ENCODE assay signal across 11 cellular contexts in the genomic region with DNA sequence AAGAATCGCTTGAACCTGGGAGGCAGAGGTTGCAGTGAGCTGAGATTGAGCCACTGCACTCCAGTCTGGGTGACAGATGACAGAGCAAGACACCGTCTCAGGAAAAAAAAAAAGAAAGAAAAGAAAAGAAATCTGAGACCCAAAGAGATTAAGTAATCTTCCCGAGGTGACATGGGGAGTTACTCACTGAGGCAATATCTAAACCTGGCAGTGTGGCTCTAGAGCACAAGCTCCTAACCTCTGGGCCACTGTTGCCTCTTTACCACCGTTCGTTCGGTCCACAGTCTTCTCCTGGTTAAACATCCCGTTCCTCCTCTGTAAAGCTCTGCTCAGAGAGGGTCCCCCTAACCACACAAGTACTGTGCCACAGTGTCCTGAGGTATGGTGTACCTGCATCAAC. TPM values are rescaled to one million over a fixed set of nuclear protein-coding genes. Genes with fewer than 3 reads are reported as not detected.
DNase-seq lines count a peak whose midpoint lies in the region; ATAC-seq and TF ChIP-seq lines count a peak whose summit lies in the region.
"Had no signal": no experiment of that assay in that cellular context is flagged by ENCODE, and none has a peak within 500 bp of the region (broad histone marks: within the 10 kb centered on the region; RNA-seq: fewer than 3 reads in every experiment).

No MANE protein-coding gene starts in this region.

- peak overlapping the region; percentile 93 for H3K4me3 Mint-ChIP-seq in GM23338
- H3K4me3 Mint-ChIP-seq in activated naive CD8-positive, alpha-beta T cell treated with anti-CD3 and anti-CD28 coated beads, Interleukin-2, amount 10 ng/mL, durations not matched to agents 7 days and 5 days: peak overlapping the region; percentile 88
- peak overlapping the region; percentile 52 for H3K4me3 Mint-ChIP-seq in memory B cell

- H3K27me3 Mint-ChIP-seq in GM23338 (ENCODE audit: insufficient read depth, low read depth, poor library complexity) (peaks cover 14% of the 10 kb centered on the region), memory B cell (no peaks in the 10 kb centered on the region)
- H3K27me3 Mint-ChIP-seq in activated naive CD8-positive, alpha-beta T cell treated with anti-CD3 and anti-CD28 coated beads, Interleukin-2, amount 10 ng/mL, durations not matched to agents 7 days and 5 days: no peaks in the 10 kb centered on the region

- no peak for TF ChIP-seq EP300 in stomach (IDR thresholded peaks at IDR 0.05)

- H3K79me2 ChIP-seq in GM23338 (replicated peaks; ENCODE audit: insufficient read depth): no peaks in the 10 kb centered on the region; the same call in 1 of the 2 replicates

- no peak for TF ChIP-seq CTCF in A673 (conservative IDR thresholded peaks at IDR 0.05; ENCODE audit: low read depth, low read length)
- TF ChIP-seq CTCF in GM23338 (conservative IDR thresholded peaks at IDR 0.05; ENCODE audit: low read depth in 2 of 2): no peak
- no peak for TF ChIP-seq CTCF in stomach (IDR thresholded peaks at IDR 0.05)

- H3K36me3 ChIP-seq in A673 (ENCODE audit: insufficient read depth, low read length, poor library complexity, severe bottlenecking) (no peaks in the 10 kb centered on the region), GM23338 (ENCODE audit: insufficient read depth) (no peaks in the 10 kb centered on the region), stomach (peaks cover 0 to 18% (median 15%) of the 10 kb centered on the region in 4 donors)
- H3K36me3 ChIP-seq: ovary, uterus had no signal

- 0 out of 2 replicates have a peak, but pooled peaks cover 6% of the 10 kb centered on the region for H3F3A ChIP-seq in GM23338 (replicated peaks; ENCODE audit: low read depth)

- POLR2A ChIA-PET in A673 (lab: Charles Lee; ENCODE audit: low non-redundant PET): no interaction called here
- POLR2A ChIA-PET in activated naive CD8-positive, alpha-beta T cell treated with anti-CD3 and anti-CD28 coated beads, Interleukin-2, amount 10 ng/mL, durations not matched to agents 7 days and 5 days (lab: Charles Lee): interaction anchor here (0.6 to 2.4 kb wide), 6 partner anchors 23 to 1214 kb away, joined by 3 to 12 read pairs (median 3); a partner anchor contains a TSS

- H4K20me1 ChIP-seq in GM23338 (replicated peaks; ENCODE audit: insufficient read depth): no peaks in the 10 kb centered on the region

- H3K27me3 ChIP-seq in A673 (replicated peaks; ENCODE audit: insufficient read depth, low read depth, low read length, poor library complexity): no peaks in the 10 kb centered on the region
- H3K27me3 ChIP-seq in GM23338 (ENCODE audit: insufficient read depth): no peaks in the 10 kb centered on the region
- H3K27me3 ChIP-seq in stomach: no peaks in the 10 kb centered on the region
- H3K27me3 ChIP-seq: ovary, Peyer's patch, uterus had no signal

- DNase-seq in A673 (ENCODE audit: low spot score) (no peak), GM23338 (ENCODE audit: low spot score) (no peak), memory B cell (ENCODE audit: low spot score in 2 of 2) (no peak), C1 segment of cervical spinal cord (lab: John Stamatoyannopoulos, UW) (no peak), stomach (no peak)
- DNase-seq in activated naive CD8-positive, alpha-beta T cell treated with anti-CD3 and anti-CD28 coated beads, Interleukin-2, amount 10 ng/mL, durations not matched to agents 7 days and 5 days: no peak
- DNase-seq: ovary, Peyer's patch, uterus had no signal

- H3K4me1 ChIP-seq in A673 (ENCODE audit: insufficient read depth, low read length, poor library complexity, severe bottlenecking) (peaks cover 12% of the 10 kb centered on the region), GM23338 (ENCODE audit: insufficient read depth) (peaks cover 7% of the 10 kb centered on the region), stomach (peaks cover 0 to 19% (median 13%) of the 10 kb centered on the region in 4 donors)
- H3K4me1 ChIP-seq: uterus had no signal

- H3K4me1 Mint-ChIP-seq in GM23338: peaks cover 3% of the 10 kb centered on the region; the same call in 2 of the 3 replicates
- H3K4me1 Mint-ChIP-seq in activated naive CD8-positive, alpha-beta T cell treated with anti-CD3 and anti-CD28 coated beads, Interleukin-2, amount 10 ng/mL, durations not matched to agents 7 days and 5 days: peaks cover 14% of the 10 kb centered on the region
- H3K4me1 Mint-ChIP-seq in memory B cell: peaks cover 19% of the 10 kb centered on the region

- H3K4me2 ChIP-seq in GM23338: peak overlapping the region; percentile 89; the same call in 1 of the 2 replicates

- WGBS in stomach, 5 donors: 81 to 86% (median 82%) methylated on average over 7 of the region's 7 CpGs

- H3K9me2 ChIP-seq in GM23338 (ENCODE audit: insufficient read depth): no peaks in the 10 kb centered on the region

- no peak for TF ChIP-seq POLR2A in stomach (IDR thresholded peaks at IDR 0.05)

- no TSS peak for BruUV-seq in A673 (replicated peaks; lab: Mats Ljungman, UMichigan)

- no peak overlapping the region for H3K27ac ChIP-seq in A673 (ENCODE audit: low read depth, low read length, poor library complexity, severe bottlenecking)
- H3K27ac ChIP-seq in GM23338 (ENCODE audit: low read depth): no peak overlapping the region
- H3K27ac ChIP-seq in stomach: no peak overlapping the region
- H3K27ac ChIP-seq: ovary, Peyer's patch had no signal

- H3K36me3 Mint-ChIP-seq in GM23338 (ENCODE audit: low read depth) (no peaks in the 10 kb centered on the region), memory B cell (peaks cover 5% of the 10 kb centered on the region)
- peaks cover 5% of the 10 kb centered on the region for H3K36me3 Mint-ChIP-seq in activated naive CD8-positive, alpha-beta T cell treated with anti-CD3 and anti-CD28 coated beads, Interleukin-2, amount 10 ng/mL, durations not matched to agents 7 days and 5 days

- H3K9me3 ChIP-seq in A673 (ENCODE audit: low read depth, low read length, poor library complexity, severe bottlenecking): no peaks in the 10 kb centered on the region
- no peaks in the 10 kb centered on the region for H3K9me3 ChIP-seq in stomach
- H3K9me3 ChIP-seq: ovary, Peyer's patch, uterus had no signal

- intact Hi-C loops in A673 (cut with micrococcal nuclease; ENCODE audit: unreplicated experiment): no loop called here
- intact Hi-C loops in stomach (cut with DNase I; ENCODE audit: low total_unique reads): no loop called here

- CTCF ChIA-PET in A673 (lab: Charles Lee): no interaction called here

- no peak for ATAC-seq in GM23338
- ATAC-seq in activated naive CD8-positive, alpha-beta T cell treated with anti-CD3 and anti-CD28 coated beads, Interleukin-2, amount 10 ng/mL, durations not matched to agents 7 days and 5 days (ENCODE audit: low read depth): no peak
- ATAC-seq in memory B cell (ENCODE audit: low read depth): no peak
- ATAC-seq in HG03135 (IDR thresholded peaks at IDR 0.05; ENCODE audit: unreplicated experiment): no peak
- no peak for ATAC-seq in HG02870 (IDR thresholded peaks at IDR 0.05; ENCODE audit: unreplicated experiment)

- no peaks in the 10 kb centered on the region; the same call in 2 of the 3 replicates for H3K9me3 Mint-ChIP-seq in GM23338
- no peaks in the 10 kb centered on the region for H3K9me3 Mint-ChIP-seq in activated naive CD8-positive, alpha-beta T cell treated with anti-CD3 and anti-CD28 coated beads, Interleukin-2, amount 10 ng/mL, durations not matched to agents 7 days and 5 days
- H3K9me3 Mint-ChIP-seq in memory B cell: no peaks in the 10 kb centered on the region

- peak overlapping the region; percentile 82 for H3K4me3 ChIP-seq in A673 (ENCODE audit: low read depth, low read length, poor library complexity, severe bottlenecking)
- H3K4me3 ChIP-seq in GM23338: peak overlapping the region; percentile 98; the same call in 1 of the 2 replicates
- H3K4me3 ChIP-seq in stomach: peak overlapping the region in 1 of 4 donors; percentile 74

- H2AFZ ChIP-seq in GM23338: no peak overlapping the region

- H3K27ac Mint-ChIP-seq in GM23338: no peak overlapping the region
- no peak overlapping the region for H3K27ac Mint-ChIP-seq in activated naive CD8-positive, alpha-beta T cell treated with anti-CD3 and anti-CD28 coated beads, Interleukin-2, amount 10 ng/mL, durations not matched to agents 7 days and 5 days
- peak overlapping the region; percentile 96 for H3K27ac Mint-ChIP-seq in memory B cell

RNA-seq across cellular contexts. Expression of a gene that starts 1.5 kb away (rescaled TPM):
- 13.9 and 17.1 TPM in 2 replicates for total RNA-seq in A673 (2021)
- total RNA-seq in GM23338 (2014; rRNA removed; shearing (Covaris generic)): 13.7 and 16.9 TPM in 2 replicates
- polyA plus RNA-seq in GM23338 (2016; fragmentation: Nextera tagmentation; extraction: Ambion mirVana): 9.1 and 11.6 TPM in 2 replicates
- total RNA-seq in activated naive CD8-positive, alpha-beta T cell treated with anti-CD3 and anti-CD28 coated beads, Interleukin-2, amount 10 ng/mL, durations not matched to agents 7 days and 5 days: 10 to 100 TPM; 35.4 to 37.2 TPM
- total RNA-seq in stomach: 10 to 100 TPM in 4 of 5 donors, not detected in 1; 20.1 to 52.7 (median 36.7) TPM
- polyA plus RNA-seq in stomach: 10 to 100 TPM; 39.8 to 71.0 (median 46.1) TPM

RNA-seq across cellular contexts. Expression of a gene that starts 23.2 kb away (rescaled TPM):
- total RNA-seq in A673 (2021) (42.7 and 49.3 TPM in 2 replicates), stomach (100 to 1,000 TPM in 3 of 5 donors, 10 to 100 TPM in 2; 34.4 to 401 (median 134) TPM)
- 31.7 and 34.6 TPM in 2 replicates for total RNA-seq in GM23338 (2014; rRNA removed; shearing (Covaris generic))
- polyA plus RNA-seq in GM23338 (2016; fragmentation: Nextera tagmentation; extraction: Ambion mirVana) (28.1 and 30.1 TPM in 2 replicates), stomach (100 to 1,000 TPM; 107 to 443 (median 165) TPM)
- total RNA-seq in activated naive CD8-positive, alpha-beta T cell treated with anti-CD3 and anti-CD28 coated beads, Interleukin-2, amount 10 ng/mL, durations not matched to agents 7 days and 5 days: 10 to 100 TPM; 18.6 to 19.4 TPM

RNA-seq across cellular contexts. Expression of a gene that starts 32.8 kb away (rescaled TPM):
- total RNA-seq in A673 (2021) (54.5 and 66.2 TPM in 2 replicates), stomach (10 to 100 TPM; 29.0 to 84.6 (median 36.2) TPM)
- 180 and 204 TPM in 2 replicates for total RNA-seq in GM23338 (2014; rRNA removed; shearing (Covaris generic))
- polyA plus RNA-seq in GM23338 (2016; fragmentation: Nextera tagmentation; extraction: Ambion mirVana) (100 and 102 TPM in 2 replicates), stomach (10 to 100 TPM; 61.1 to 85.2 (median 67.6) TPM)
- 10 to 100 TPM; 67.0 to 82.5 TPM for total RNA-seq in activated naive CD8-positive, alpha-beta T cell treated with anti-CD3 and anti-CD28 coated beads, Interleukin-2, amount 10 ng/mL, durations not matched to agents 7 days and 5 days

RNA-seq across cellular contexts. Expression of a gene that starts 44.3 kb away (rescaled TPM):
- total RNA-seq in A673 (2021) (8.9 and 12.1 TPM in 2 replicates), stomach (10 to 100 TPM in 3 of 5 donors, 1 to 10 TPM in 2; 4.1 to 80.0 (median 29.0) TPM)
- 8.5 and 10.2 TPM in 2 replicates for total RNA-seq in GM23338 (2014; rRNA removed; shearing (Covaris generic))
- polyA plus RNA-seq in GM23338 (2016; fragmentation: Nextera tagmentation; extraction: Ambion mirVana) (3.5 and 4.4 TPM in 2 replicates), stomach (10 to 100 TPM; 12.4 to 27.3 (median 18.6) TPM)
- total RNA-seq in activated naive CD8-positive, alpha-beta T cell treated with anti-CD3 and anti-CD28 coated beads, Interleukin-2, amount 10 ng/mL, durations not matched to agents 7 days and 5 days: 10 to 100 TPM; 17.2 to 19.6 TPM

RNA-seq across cellular contexts. Expression of a gene that starts 45.5 kb away (rescaled TPM):
- total RNA-seq in A673 (2021) (63.8 and 78.9 TPM in 2 replicates), stomach (10 to 100 TPM; 18.1 to 62.0 (median 34.5) TPM)
- total RNA-seq in GM23338 (2014; rRNA removed; shearing (Covaris generic)): 90.7 and 99.0 TPM in 2 replicates
- polyA plus RNA-seq in GM23338 (2016; fragmentation: Nextera tagmentation; extraction: Ambion mirVana) (52.2 and 52.9 TPM in 2 replicates), stomach (10 to 100 TPM; 35.2 to 52.1 (median 47.5) TPM)
- 10 to 100 TPM; 64.0 to 64.5 TPM for total RNA-seq in activated naive CD8-positive, alpha-beta T cell treated with anti-CD3 and anti-CD28 coated beads, Interleukin-2, amount 10 ng/mL, durations not matched to agents 7 days and 5 days
